In the genomic region with DNA sequence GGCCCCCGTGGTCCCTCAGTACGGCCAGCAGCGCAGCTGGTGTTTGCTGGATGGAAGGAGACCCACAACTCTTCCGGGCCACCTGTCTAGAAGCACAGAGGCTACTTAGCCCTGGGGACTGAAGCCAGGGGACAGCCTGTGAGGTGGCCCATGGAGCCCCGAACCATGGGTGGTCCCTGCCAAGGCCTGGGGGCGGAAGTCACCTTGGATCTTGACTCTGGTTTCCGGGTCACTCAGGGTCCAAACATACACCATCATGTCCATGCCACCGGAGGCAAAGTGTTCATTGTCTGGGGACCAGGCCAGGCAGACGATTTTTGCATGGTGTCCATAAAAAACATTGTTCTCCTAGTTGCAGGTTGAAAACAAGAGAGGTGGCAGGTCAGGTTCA, we compare ENCODE assay signal across 1 cellular context.
TF ChIP-seq lines count a peak whose summit lies in the region.

No MANE protein-coding gene starts in this region.

TF ChIP-seq in SK-N-SH, 30 proteins besides CTCF, POLR2A, EP300 and RAD21:
- no peak for TF ChIP-seq EZH2phosphoT487 (IDR thresholded peaks at IDR 0.05; ENCODE audit: borderline replicate concordance, low read depth)
- TF ChIP-seq RFX5 (IDR thresholded peaks at IDR 0.05; ENCODE audit: low read length): no peak
- TF ChIP-seq GABPA (IDR thresholded peaks at IDR 0.05; ENCODE audit: low read depth): no peak
- TF ChIP-seq MXI1 (IDR thresholded peaks at IDR 0.05; ENCODE audit: low read depth, low read length): no peak
- no peak for TF ChIP-seq JUND (IDR thresholded peaks at IDR 0.05)
- no peak for TF ChIP-seq NRF1 (IDR thresholded peaks at IDR 0.05; ENCODE audit: low read depth, low read length)
- no peak for TF ChIP-seq CHD2 (IDR thresholded peaks at IDR 0.05; ENCODE audit: low read length, partially characterized antibody)
- TF ChIP-seq, protein P1, sequence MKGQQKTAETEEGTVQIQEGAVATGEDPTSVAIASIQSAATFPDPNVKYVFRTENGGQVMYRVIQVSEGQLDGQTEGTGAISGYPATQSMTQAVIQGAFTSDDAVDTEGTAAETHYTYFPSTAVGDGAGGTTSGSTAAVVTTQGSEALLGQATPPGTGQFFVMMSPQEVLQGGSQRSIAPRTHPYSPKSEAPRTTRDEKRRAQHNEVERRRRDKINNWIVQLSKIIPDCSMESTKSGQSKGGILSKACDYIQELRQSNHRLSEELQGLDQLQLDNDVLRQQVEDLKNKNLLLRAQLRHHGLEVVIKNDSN (IDR thresholded peaks at IDR 0.05; ENCODE audit: borderline replicate concordance, low read depth): no peak
- no peak for TF ChIP-seq YY1 (IDR thresholded peaks at IDR 0.05; ENCODE audit: low read depth)
- TF ChIP-seq SMC3 (IDR thresholded peaks at IDR 0.05; ENCODE audit: low read depth, low read length): no peak
- no peak for TF ChIP-seq TCF12 (IDR thresholded peaks at IDR 0.05)
- TF ChIP-seq GATA2 (CRISPR knock-in tag; IDR thresholded peaks at IDR 0.05): no peak
- TF ChIP-seq POLR2AphosphoS5 (IDR thresholded peaks at IDR 0.05; ENCODE audit: low read depth, low read length): no peak
- TF ChIP-seq TAF1 (IDR thresholded peaks at IDR 0.05; ENCODE audit: borderline replicate concordance, low read depth, low read length): no peak
- no peak for TF ChIP-seq NFIC (IDR thresholded peaks at IDR 0.05; ENCODE audit: borderline replicate concordance)
- no peak for TF ChIP-seq RXRA (IDR thresholded peaks at IDR 0.05; ENCODE audit: borderline replicate concordance, low read depth)
